In genomic region chr15:23039917-23040281, GRCh38 we compare ENCODE assay signal across 8 cellular contexts. TPM values are rescaled to one million over a fixed set of nuclear protein-coding genes. Genes with fewer than 3 reads are reported as not detected.
A peak's percentile ranks its signal among the peaks of the same experiment; 100 is the strongest.
DNase-seq lines count a peak whose midpoint lies in the region; ATAC-seq and TF ChIP-seq lines count a peak whose summit lies in the region.

No MANE protein-coding gene starts in this region.

- peak; percentile 15 for ATAC-seq in CD4-positive, alpha-beta T cell (ENCODE audit: poor library complexity)
- no peak for ATAC-seq in activated naive CD4-positive, alpha-beta T cell treated with anti-CD3 and anti-CD28 coated beads, Interleukin-2, amount 50 U/mL, for 72 hours
- ATAC-seq in HG03025 (IDR thresholded peaks at IDR 0.05; ENCODE audit: low FRiP score, unreplicated experiment) = no peak

- H3K27me3 Mint-ChIP-seq in CD4-positive, alpha-beta T cell = no peaks in the 10 kb centered on the region

- H3K9ac ChIP-seq in iPS-20b (ENCODE audit: low read depth, low read length) (peak overlapping the region; percentile 88), subcutaneous abdominal adipose tissue (ENCODE audit: low read length in 5 of 5) (peak overlapping the region; percentile 30 to 95 (median 87))

- H3K4me3 ChIP-seq in iPS-20b (ENCODE audit: low read length) = peak overlapping the region; percentile 81
- peak overlapping the region; percentile 86 to 99 (median 91) for H3K4me3 ChIP-seq in subcutaneous abdominal adipose tissue (ENCODE audit: low read depth in 1 of 5, low read length in 5 of 5)

- H3K9me3 Mint-ChIP-seq in CD4-positive, alpha-beta T cell = no peaks in the 10 kb centered on the region
- H3K9me3 Mint-ChIP-seq in activated naive CD4-positive, alpha-beta T cell treated with anti-CD3 and anti-CD28 coated beads, Interleukin-2, amount 50 U/mL, for 72 hours = no peaks in the 10 kb centered on the region

- H3K4me1 Mint-ChIP-seq in CD4-positive, alpha-beta T cell (ENCODE audit: low read depth) = peaks cover 31% of the 10 kb centered on the region

- intact Hi-C loops in CD4-positive, alpha-beta T cell (cut with DNase I, micrococcal nuclease) = no loop called here

- no peak for DNase-seq in CD4-positive, alpha-beta T cell
- DNase-seq in HEK293T (ENCODE audit: extremely low spot score) (peak; percentile 31), inferior parietal cortex (ENCODE audit: extremely low spot score) (no peak), HCEC 1CT (no peak)
- no peak for DNase-seq in activated naive CD4-positive, alpha-beta T cell treated with anti-CD3 and anti-CD28 coated beads, Interleukin-2, amount 50 U/mL, for 72 hours (ENCODE audit: low spot score in 2 of 2)

- POLR2A ChIA-PET in CD4-positive, alpha-beta T cell (lab: Charles Lee) = interaction anchor here (0.8 to 2.6 kb wide), 8 partner anchors 10 to 1916 kb away, joined by 3 to 15 read pairs (median 8); partner anchors contain the start of genes CYFIP1, NIPA1 and NIPA2
- POLR2A ChIA-PET in HEK293T (lab: Yijun Ruan, JAX) = interaction anchor here (0.8 to 2.2 kb wide), 22 partner anchors 9 to 427 kb away, joined by 3 to 11 read pairs (median 4); partner anchors contain the start of gene CYFIP1

- H3K4me1 ChIP-seq in iPS-20b (ENCODE audit: insufficient read depth, low read length) = no peaks in the 10 kb centered on the region
- H3K4me1 ChIP-seq in subcutaneous abdominal adipose tissue (ENCODE audit: control insufficient read depth in 5 of 5, insufficient read depth in 5 of 5, low read length in 5 of 5) = peaks cover 0 to 16% (median 15%) of the 10 kb centered on the region in 5 donors

- H3K36me3 Mint-ChIP-seq in CD4-positive, alpha-beta T cell (ENCODE audit: low read depth) = peaks cover 24% of the 10 kb centered on the region
- peaks cover 4 to 8% of the 10 kb centered on the region in 2 donors for H3K36me3 Mint-ChIP-seq in activated naive CD4-positive, alpha-beta T cell treated with anti-CD3 and anti-CD28 coated beads, Interleukin-2, amount 50 U/mL, for 72 hours

- peak overlapping the region; percentile 85 for H3K27ac Mint-ChIP-seq in CD4-positive, alpha-beta T cell
- H3K27ac Mint-ChIP-seq in activated naive CD4-positive, alpha-beta T cell treated with anti-CD3 and anti-CD28 coated beads, Interleukin-2, amount 50 U/mL, for 72 hours = peak overlapping the region; percentile 50 to 90

- H3K36me3 ChIP-seq in iPS-20b (ENCODE audit: insufficient read depth, low read depth, low read length) = peaks cover 15% of the 10 kb centered on the region
- H3K36me3 ChIP-seq in subcutaneous abdominal adipose tissue (ENCODE audit: control insufficient read depth in 5 of 5, insufficient read depth in 5 of 5, low read length in 5 of 5) = peaks cover 0 to 14% (median 7%) of the 10 kb centered on the region in 5 donors

- CTCF ChIA-PET in CD4-positive, alpha-beta T cell (lab: Charles Lee) = interaction anchor here (0.9 to 1.1 kb wide), 3 partner anchors 9 to 254 kb away, joined by 3 read pairs; no protein-coding TSS in a partner anchor
- CTCF ChIA-PET in HEK293T (lab: Yijun Ruan, JAX) = no interaction called here

- peak overlapping the region; percentile 91 for H3K4me3 Mint-ChIP-seq in CD4-positive, alpha-beta T cell

- no peak for TF ChIP-seq CTCF in CD4-positive, alpha-beta T cell (IDR thresholded peaks at IDR 0.05)

- no peaks in the 10 kb centered on the region for H3K27me3 ChIP-seq in CD4-positive, alpha-beta T cell (ENCODE audit: control insufficient read depth, insufficient read depth, low read length)
- H3K27me3 ChIP-seq in iPS-20b (ENCODE audit: insufficient read depth, low read length) (no peaks in the 10 kb centered on the region), subcutaneous abdominal adipose tissue (ENCODE audit: control insufficient read depth in 5 of 5, insufficient read depth in 4 of 5, low read length in 5 of 5) (no peaks in the 10 kb centered on the region)

- no peak overlapping the region for H3K27ac ChIP-seq in CD4-positive, alpha-beta T cell (ENCODE audit: low read depth, low read length)
- no peak overlapping the region for H3K27ac ChIP-seq in iPS-20b (ENCODE audit: low read length)
- H3K27ac ChIP-seq in subcutaneous abdominal adipose tissue (ENCODE audit: low read depth, low read length) = peak overlapping the region; percentile 35

- H3K9me3 ChIP-seq in CD4-positive, alpha-beta T cell (ENCODE audit: control insufficient read depth, low read length) = no peaks in the 10 kb centered on the region
- H3K9me3 ChIP-seq in iPS-20b (ENCODE audit: insufficient read depth, low read depth, low read length) (no peaks in the 10 kb centered on the region; the same call in 1 of the 2 replicates), subcutaneous abdominal adipose tissue (ENCODE audit: control insufficient read depth in 5 of 5, low read length in 5 of 5) (no peaks in the 10 kb centered on the region)

TF ChIP-seq in HEK293T, 16 proteins besides CTCF, POLR2A, EP300 and RAD21:
- no peak for TF ChIP-seq NFRKB (IDR thresholded peaks at IDR 0.05)
- TF ChIP-seq CTBP1 (IDR thresholded peaks at IDR 0.05; ENCODE audit: borderline replicate concordance) = no peak
- TF ChIP-seq SUZ12 (IDR thresholded peaks at IDR 0.05) = no peak
- no peak for TF ChIP-seq FOXA1 (IDR thresholded peaks at IDR 0.05)

RNA-seq across cellular contexts. Expression of gene TUBGCP5, which starts 0.5 kb away (rescaled TPM):
- 10 to 100 TPM; 24.2 to 24.5 TPM for total RNA-seq in CD4-positive, alpha-beta T cell
- 10 to 100 TPM; 12.3 to 13.3 TPM for total RNA-seq in activated naive CD4-positive, alpha-beta T cell treated with anti-CD3 and anti-CD28 coated beads, Interleukin-2, amount 50 U/mL, for 72 hours

RNA-seq across cellular contexts. Expression of gene CYFIP1, which starts 59.7 kb away (rescaled TPM):
- 1 to 10 TPM; 3.2 to 4.4 TPM for total RNA-seq in CD4-positive, alpha-beta T cell
- total RNA-seq in activated naive CD4-positive, alpha-beta T cell treated with anti-CD3 and anti-CD28 coated beads, Interleukin-2, amount 50 U/mL, for 72 hours = 10 to 100 TPM; 19.2 to 40.6 TPM
